In genomic region chr2:186848873-186849578, GRCh38 we compare ENCODE assay signal across 9 cellular contexts. TPM values are rescaled to one million over a fixed set of nuclear protein-coding genes. Genes with fewer than 3 reads are reported as not detected.
A peak's percentile ranks its signal among the peaks of the same experiment; 100 is the strongest.
DNase-seq lines count a peak whose midpoint lies in the region; ATAC-seq and TF ChIP-seq lines count a peak whose summit lies in the region.
"Had no signal": no experiment of that assay in that cellular context is flagged by ENCODE, and none has a peak within 500 bp of the region (broad histone marks: within the 10 kb centered on the region; RNA-seq: fewer than 3 reads in every experiment).

TSS of gene ZSWIM2 (minus strand) at chr2:186849170. CDS start at chr2:186849130, 40 bp downstream.

- intact Hi-C loops in left ventricle myocardium superior (cut with micrococcal nuclease) = no loop called here
- intact Hi-C loops in OCI-LY7 (cut with micrococcal nuclease; ENCODE audit: unreplicated experiment) = no loop called here

- H3K79me2 ChIP-seq in OCI-LY7 (ENCODE audit: insufficient read depth, low read depth, low read length) = no peaks in the 10 kb centered on the region

- POLR2A ChIA-PET in activated CD4-positive, alpha-beta T cell treated with anti-CD3 and anti-CD28 coated beads, Interleukin-2, amount 10 ng/mL, durations not matched to agents 7 days and 5 days (lab: Charles Lee) = no interaction called here
- POLR2A ChIA-PET in OCI-LY7 (lab: Charles Lee) = no interaction called here

- no peaks in the 10 kb centered on the region for H3K9me3 ChIP-seq in OCI-LY7 (ENCODE audit: low read length)

- CTCF ChIA-PET in activated CD4-positive, alpha-beta T cell treated with anti-CD3 and anti-CD28 coated beads, Interleukin-2, amount 10 ng/mL, durations not matched to agents 7 days and 5 days (lab: Charles Lee) = no interaction called here
- CTCF ChIA-PET in OCI-LY7 (lab: Charles Lee; ENCODE audit: unreplicated experiment) = no interaction called here

- ATAC-seq in HG03159 (IDR thresholded peaks at IDR 0.05; ENCODE audit: unreplicated experiment) (peak; percentile 84), left ventricle myocardium superior (peak; percentile 83)

- H3K27me3 Mint-ChIP-seq in activated CD4-positive, alpha-beta T cell treated with anti-CD3 and anti-CD28 coated beads, Interleukin-2, amount 10 ng/mL, durations not matched to agents 7 days and 5 days = peaks cover 25% of the 10 kb centered on the region
- no peaks in the 10 kb centered on the region for H3K27me3 Mint-ChIP-seq in osteocyte (ENCODE audit: unreplicated experiment)

- no peaks in the 10 kb centered on the region for H3K9me3 Mint-ChIP-seq in activated CD4-positive, alpha-beta T cell treated with anti-CD3 and anti-CD28 coated beads, Interleukin-2, amount 10 ng/mL, durations not matched to agents 7 days and 5 days
- H3K9me3 Mint-ChIP-seq in osteocyte (ENCODE audit: unreplicated experiment) = peaks cover 8% of the 10 kb centered on the region

- peak; percentile 18 for DNase-seq in activated CD4-positive, alpha-beta T cell treated with anti-CD3 and anti-CD28 coated beads, Interleukin-2, amount 10 ng/mL, durations not matched to agents 7 days and 5 days
- DNase-seq in activated CD4-positive, alpha-beta T cell treated with anti-CD3 and anti-CD28 coated beads for 4 hours = no peak
- DNase-seq in NCI-H524 treated with DMSO at 0.1 percent for 48 hours (lab: John Stamatoyannopoulos, UW) = peak; percentile 90
- peak in 51 of 56 donors; percentile 2 to 78 (median 47) for DNase-seq in amygdala (lab: John Stamatoyannopoulos, UW)
- peak; percentile 69 for DNase-seq in left ventricle myocardium superior
- DNase-seq in osteocyte (ENCODE audit: extremely low spot score, unreplicated experiment) = peak; percentile 84
- DNase-seq in OCI-LY7 (ENCODE audit: low spot score) = no peak

- TF ChIP-seq CTCF in osteocyte (IDR thresholded peaks at IDR 0.05) = no peak
- TF ChIP-seq CTCF in OCI-LY7 (conservative IDR thresholded peaks at IDR 0.05; ENCODE audit: low read length) = no peak

- no peaks in the 10 kb centered on the region for H3K36me3 ChIP-seq in OCI-LY7 (ENCODE audit: insufficient read depth, low read length)

- no peak within 1 kb of the TSS for H3K4me3 ChIP-seq in OCI-LY7 (ENCODE audit: low read depth, low read length, poor library complexity, severe bottlenecking)

- peak within 1 kb of the TSS; percentile 48 for H3K4me3 Mint-ChIP-seq in activated CD4-positive, alpha-beta T cell treated with anti-CD3 and anti-CD28 coated beads, Interleukin-2, amount 10 ng/mL, durations not matched to agents 7 days and 5 days
- peak within 1 kb of the TSS; percentile 74 for H3K4me3 Mint-ChIP-seq in osteocyte (ENCODE audit: unreplicated experiment)

- no peak within 1 kb of the TSS for H2AFZ ChIP-seq in OCI-LY7 (ENCODE audit: low read length)

- no peak within 1 kb of the TSS for H3K27ac ChIP-seq in OCI-LY7 (ENCODE audit: low read depth, low read length, poor library complexity, severe bottlenecking)
- H3K27ac ChIP-seq: C4-2B had no signal

- no peaks in the 10 kb centered on the region for H4K20me1 ChIP-seq in OCI-LY7 (ENCODE audit: insufficient read depth, low read length)

- H3K9me2 ChIP-seq in OCI-LY7 (ENCODE audit: insufficient read depth, low read length) = no peaks in the 10 kb centered on the region

- no TSS peak for BruUV-seq in OCI-LY7 (replicated peaks; lab: Mats Ljungman, UMichigan)

- H3K4me1 Mint-ChIP-seq in activated CD4-positive, alpha-beta T cell treated with anti-CD3 and anti-CD28 coated beads, Interleukin-2, amount 10 ng/mL, durations not matched to agents 7 days and 5 days = peaks cover 11% of the 10 kb centered on the region
- peaks cover 8% of the 10 kb centered on the region for H3K4me1 Mint-ChIP-seq in osteocyte (ENCODE audit: unreplicated experiment)

- no peaks in the 10 kb centered on the region for H3K36me3 Mint-ChIP-seq in activated CD4-positive, alpha-beta T cell treated with anti-CD3 and anti-CD28 coated beads, Interleukin-2, amount 10 ng/mL, durations not matched to agents 7 days and 5 days (ENCODE audit: low read depth)
- H3K36me3 Mint-ChIP-seq in osteocyte (ENCODE audit: unreplicated experiment) = no peaks in the 10 kb centered on the region

- H3K4me1 ChIP-seq in OCI-LY7 (ENCODE audit: insufficient read depth, low read length, poor library complexity, severe bottlenecking) = no peaks in the 10 kb centered on the region

- H3K4me2 ChIP-seq in OCI-LY7 (ENCODE audit: low read length) = no peak within 1 kb of the TSS

- no peak within 1 kb of the TSS for H3K27ac Mint-ChIP-seq in activated CD4-positive, alpha-beta T cell treated with anti-CD3 and anti-CD28 coated beads, Interleukin-2, amount 10 ng/mL, durations not matched to agents 7 days and 5 days
- H3K27ac Mint-ChIP-seq in osteocyte (ENCODE audit: unreplicated experiment) = peak within 1 kb of the TSS; percentile 62

RNA-seq across cellular contexts. Expression of gene ZSWIM2, which starts in this region (rescaled TPM):
- not detected for total RNA-seq in activated CD4-positive, alpha-beta T cell treated with anti-CD3 and anti-CD28 coated beads, Interleukin-2, amount 10 ng/mL, durations not matched to agents 7 days and 5 days
- not detected for total RNA-seq in left ventricle myocardium superior
- total RNA-seq in osteocyte = not detected in 2 replicates
- not detected in 2 replicates for total RNA-seq in OCI-LY7 (2014; rRNA removed; shearing (Covaris generic))
- total RNA-seq in OCI-LY7 (2022) = not detected in 2 replicates

Comparison
In these comparisons a context has a peak if more than half of its experiments do, and no peak if none do; other contexts are left out.
1. Peak in DNase-seq in activated CD4-positive, alpha-beta T cell treated with anti-CD3 and anti-CD28 coated beads, Interleukin-2, amount 10 ng/mL, durations not matched to agents 7 days and 5 days; RNA of the gene not detected or under 1 TPM.
2. Peak in DNase-seq and ATAC-seq in left ventricle myocardium superior; RNA of the gene not detected or under 1 TPM.
3. Peak in DNase-seq in osteocyte; RNA of the gene not detected or under 1 TPM.
4. DNase-seq: peak in NCI-H524 treated with DMSO at 0.1 percent for 48 hours (single experiment) and amygdala (51 of 56); none in activated CD4-positive, alpha-beta T cell treated with anti-CD3 and anti-CD28 coated beads for 4 hours (0 of 2) and OCI-LY7 (single experiment).